1 cellular context compared by ENCODE assay signal in genomic region chr11:121023848-121024751, GRCh38.
A peak's percentile ranks its signal among the peaks of the same experiment; 100 is the strongest.
TF ChIP-seq lines count a peak whose summit lies in the region.

TSS of gene TBCEL (plus strand) at chr11:121024102. CDS start at chr11:121045691, 21,589 bp downstream.

TF ChIP-seq in GM12878, 131 proteins besides CTCF, POLR2A, EP300 and RAD21 (continued from another document):
- TF ChIP-seq BCL3 (IDR thresholded peaks at IDR 0.05; ENCODE audit: borderline replicate concordance, insufficient read depth, low read depth, low read length, poor library complexity, severe bottlenecking) (no peak), ZNF217 (IDR thresholded peaks at IDR 0.05) (no peak), TCF3 (IDR thresholded peaks at IDR 0.05; ENCODE audit: borderline replicate concordance, insufficient read depth, low read depth, low read length) (no peak), RELA (IDR thresholded peaks at IDR 0.05; ENCODE audit: borderline replicate concordance, partially characterized antibody) (peak; percentile 83), ZBED1 (IDR thresholded peaks at IDR 0.05; ENCODE audit: borderline replicate concordance) (no peak), NR2F1 (conservative IDR thresholded peaks at IDR 0.05) (peak; percentile 69), LARP7 (IDR thresholded peaks at IDR 0.05) (peak; percentile 72), BHLHE40 (IDR thresholded peaks at IDR 0.05; ENCODE audit: borderline replicate concordance in 1 of 2, low read depth in 2 of 2, low read length in 1 of 2) (peak; percentile 100)
